Comparison of ENCODE assay signal across 1 cellular context in the genomic region with DNA sequence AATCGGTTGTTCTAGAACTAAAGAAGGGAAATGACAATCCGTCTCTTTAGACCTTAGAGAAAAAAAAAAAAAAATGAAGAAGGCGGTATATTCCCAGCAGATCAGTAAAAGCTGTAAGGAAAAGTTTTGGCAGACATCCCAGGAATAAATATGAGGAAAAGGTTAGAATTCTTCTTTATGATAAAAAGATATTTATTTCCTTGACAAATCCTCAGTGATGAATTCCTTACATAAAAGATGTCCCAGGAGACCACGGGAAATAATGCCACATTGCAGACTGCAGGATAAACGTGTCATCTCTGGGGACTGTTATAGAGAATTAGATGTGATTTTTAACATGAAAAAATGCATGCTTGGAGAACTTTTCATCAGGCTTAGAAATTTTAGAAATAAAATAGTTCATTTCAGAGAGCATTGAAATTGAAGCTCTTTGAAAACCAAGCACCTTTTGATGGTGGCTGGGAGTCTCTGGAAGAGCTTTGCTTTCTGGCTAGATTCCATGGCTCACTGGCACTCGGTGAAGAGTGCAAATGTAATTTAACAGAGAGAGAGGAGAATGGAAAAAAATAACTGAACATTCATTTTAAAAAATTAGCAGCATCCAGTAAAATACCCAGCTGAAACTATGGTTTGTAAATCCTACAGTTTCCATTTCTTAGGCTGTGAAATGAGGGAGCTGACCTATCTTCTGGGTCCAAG.
TF ChIP-seq lines count a peak whose summit lies in the region.

No MANE protein-coding gene starts in this region.

TF ChIP-seq in SK-N-SH, 30 proteins besides CTCF, POLR2A, EP300 and RAD21 (continued from another document):
- TF ChIP-seq, protein P1, sequence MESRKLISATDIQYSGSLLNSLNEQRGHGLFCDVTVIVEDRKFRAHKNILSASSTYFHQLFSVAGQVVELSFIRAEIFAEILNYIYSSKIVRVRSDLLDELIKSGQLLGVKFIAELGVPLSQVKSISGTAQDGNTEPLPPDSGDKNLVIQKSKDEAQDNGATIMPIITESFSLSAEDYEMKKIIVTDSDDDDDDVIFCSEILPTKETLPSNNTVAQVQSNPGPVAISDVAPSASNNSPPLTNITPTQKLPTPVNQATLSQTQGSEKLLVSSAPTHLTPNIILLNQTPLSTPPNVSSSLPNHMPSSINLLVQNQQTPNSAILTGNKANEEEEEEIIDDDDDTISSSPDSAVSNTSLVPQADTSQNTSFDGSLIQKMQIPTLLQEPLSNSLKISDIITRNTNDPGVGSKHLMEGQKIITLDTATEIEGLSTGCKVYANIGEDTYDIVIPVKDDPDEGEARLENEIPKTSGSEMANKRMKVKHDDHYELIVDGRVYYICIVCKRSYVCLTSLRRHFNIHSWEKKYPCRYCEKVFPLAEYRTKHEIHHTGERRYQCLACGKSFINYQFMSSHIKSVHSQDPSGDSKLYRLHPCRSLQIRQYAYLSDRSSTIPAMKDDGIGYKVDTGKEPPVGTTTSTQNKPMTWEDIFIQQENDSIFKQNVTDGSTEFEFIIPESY (IDR thresholded peaks at IDR 0.05; ENCODE audit: borderline replicate concordance, low read depth), result 0 out of 2 replicates have a peak, but pooled peaks have one; percentile 40
- TF ChIP-seq GATA2 (CRISPR knock-in tag; IDR thresholded peaks at IDR 0.05) (no peak), RXRA (IDR thresholded peaks at IDR 0.05; ENCODE audit: borderline replicate concordance, low read depth) (0 out of 2 replicates have a peak, but pooled peaks have one; percentile 5), CHD2 (IDR thresholded peaks at IDR 0.05; ENCODE audit: low read length, partially characterized antibody) (no peak), ELF1 (IDR thresholded peaks at IDR 0.05) (no peak), RFX5 (IDR thresholded peaks at IDR 0.05; ENCODE audit: low read length) (no peak), POLR2AphosphoS5 (IDR thresholded peaks at IDR 0.05; ENCODE audit: low read depth, low read length) (no peak), NRF1 (IDR thresholded peaks at IDR 0.05; ENCODE audit: low read depth, low read length) (no peak), SMC3 (IDR thresholded peaks at IDR 0.05; ENCODE audit: low read depth, low read length) (no peak), RCOR1 (IDR thresholded peaks at IDR 0.05; ENCODE audit: low read length) (no peak), TEAD4 (IDR thresholded peaks at IDR 0.05; ENCODE audit: borderline replicate concordance, insufficient read depth) (peak; percentile 24; the same call in 1 of the 2 replicates), NFIC (IDR thresholded peaks at IDR 0.05; ENCODE audit: borderline replicate concordance) (peak; percentile 43; the same call in 1 of the 2 replicates), EZH2phosphoT487 (IDR thresholded peaks at IDR 0.05; ENCODE audit: borderline replicate concordance, low read depth) (no peak), FOXJ3 (CRISPR knock-in tag; IDR thresholded peaks at IDR 0.05) (no peak), FOXM1 (IDR thresholded peaks at IDR 0.05; ENCODE audit: low read depth) (0 out of 2 replicates have a peak, but pooled peaks have one; percentile 29), MXI1 (IDR thresholded peaks at IDR 0.05; ENCODE audit: low read depth, low read length) (0 out of 2 replicates have a peak, but pooled peaks have one; percentile 3), GABPA (IDR thresholded peaks at IDR 0.05; ENCODE audit: low read depth) (no peak), JUND (IDR thresholded peaks at IDR 0.05) (no peak; the same call in 1 of the 2 replicates)
- TF ChIP-seq, protein P2, sequence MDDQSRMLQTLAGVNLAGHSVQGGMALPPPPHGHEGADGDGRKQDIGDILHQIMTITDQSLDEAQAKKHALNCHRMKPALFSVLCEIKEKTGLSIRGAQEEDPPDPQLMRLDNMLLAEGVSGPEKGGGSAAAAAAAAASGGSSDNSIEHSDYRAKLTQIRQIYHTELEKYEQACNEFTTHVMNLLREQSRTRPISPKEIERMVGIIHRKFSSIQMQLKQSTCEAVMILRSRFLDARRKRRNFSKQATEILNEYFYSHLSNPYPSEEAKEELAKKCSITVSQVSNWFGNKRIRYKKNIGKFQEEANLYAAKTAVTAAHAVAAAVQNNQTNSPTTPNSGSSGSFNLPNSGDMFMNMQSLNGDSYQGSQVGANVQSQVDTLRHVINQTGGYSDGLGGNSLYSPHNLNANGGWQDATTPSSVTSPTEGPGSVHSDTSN (IDR thresholded peaks at IDR 0.05), result peak; percentile 65
- TF ChIP-seq, protein P3, sequence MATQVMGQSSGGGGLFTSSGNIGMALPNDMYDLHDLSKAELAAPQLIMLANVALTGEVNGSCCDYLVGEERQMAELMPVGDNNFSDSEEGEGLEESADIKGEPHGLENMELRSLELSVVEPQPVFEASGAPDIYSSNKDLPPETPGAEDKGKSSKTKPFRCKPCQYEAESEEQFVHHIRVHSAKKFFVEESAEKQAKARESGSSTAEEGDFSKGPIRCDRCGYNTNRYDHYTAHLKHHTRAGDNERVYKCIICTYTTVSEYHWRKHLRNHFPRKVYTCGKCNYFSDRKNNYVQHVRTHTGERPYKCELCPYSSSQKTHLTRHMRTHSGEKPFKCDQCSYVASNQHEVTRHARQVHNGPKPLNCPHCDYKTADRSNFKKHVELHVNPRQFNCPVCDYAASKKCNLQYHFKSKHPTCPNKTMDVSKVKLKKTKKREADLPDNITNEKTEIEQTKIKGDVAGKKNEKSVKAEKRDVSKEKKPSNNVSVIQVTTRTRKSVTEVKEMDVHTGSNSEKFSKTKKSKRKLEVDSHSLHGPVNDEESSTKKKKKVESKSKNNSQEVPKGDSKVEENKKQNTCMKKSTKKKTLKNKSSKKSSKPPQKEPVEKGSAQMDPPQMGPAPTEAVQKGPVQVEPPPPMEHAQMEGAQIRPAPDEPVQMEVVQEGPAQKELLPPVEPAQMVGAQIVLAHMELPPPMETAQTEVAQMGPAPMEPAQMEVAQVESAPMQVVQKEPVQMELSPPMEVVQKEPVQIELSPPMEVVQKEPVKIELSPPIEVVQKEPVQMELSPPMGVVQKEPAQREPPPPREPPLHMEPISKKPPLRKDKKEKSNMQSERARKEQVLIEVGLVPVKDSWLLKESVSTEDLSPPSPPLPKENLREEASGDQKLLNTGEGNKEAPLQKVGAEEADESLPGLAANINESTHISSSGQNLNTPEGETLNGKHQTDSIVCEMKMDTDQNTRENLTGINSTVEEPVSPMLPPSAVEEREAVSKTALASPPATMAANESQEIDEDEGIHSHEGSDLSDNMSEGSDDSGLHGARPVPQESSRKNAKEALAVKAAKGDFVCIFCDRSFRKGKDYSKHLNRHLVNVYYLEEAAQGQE (IDR thresholded peaks at IDR 0.05; ENCODE audit: low read depth, low read length), result no peak
- TF ChIP-seq, protein P4, sequence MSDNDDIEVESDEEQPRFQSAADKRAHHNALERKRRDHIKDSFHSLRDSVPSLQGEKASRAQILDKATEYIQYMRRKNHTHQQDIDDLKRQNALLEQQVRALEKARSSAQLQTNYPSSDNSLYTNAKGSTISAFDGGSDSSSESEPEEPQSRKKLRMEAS (IDR thresholded peaks at IDR 0.05; ENCODE audit: low read depth), result no peak
- TF ChIP-seq, protein P5, sequence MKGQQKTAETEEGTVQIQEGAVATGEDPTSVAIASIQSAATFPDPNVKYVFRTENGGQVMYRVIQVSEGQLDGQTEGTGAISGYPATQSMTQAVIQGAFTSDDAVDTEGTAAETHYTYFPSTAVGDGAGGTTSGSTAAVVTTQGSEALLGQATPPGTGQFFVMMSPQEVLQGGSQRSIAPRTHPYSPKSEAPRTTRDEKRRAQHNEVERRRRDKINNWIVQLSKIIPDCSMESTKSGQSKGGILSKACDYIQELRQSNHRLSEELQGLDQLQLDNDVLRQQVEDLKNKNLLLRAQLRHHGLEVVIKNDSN (IDR thresholded peaks at IDR 0.05; ENCODE audit: borderline replicate concordance, low read depth), result no peak
- TF ChIP-seq, protein P6, sequence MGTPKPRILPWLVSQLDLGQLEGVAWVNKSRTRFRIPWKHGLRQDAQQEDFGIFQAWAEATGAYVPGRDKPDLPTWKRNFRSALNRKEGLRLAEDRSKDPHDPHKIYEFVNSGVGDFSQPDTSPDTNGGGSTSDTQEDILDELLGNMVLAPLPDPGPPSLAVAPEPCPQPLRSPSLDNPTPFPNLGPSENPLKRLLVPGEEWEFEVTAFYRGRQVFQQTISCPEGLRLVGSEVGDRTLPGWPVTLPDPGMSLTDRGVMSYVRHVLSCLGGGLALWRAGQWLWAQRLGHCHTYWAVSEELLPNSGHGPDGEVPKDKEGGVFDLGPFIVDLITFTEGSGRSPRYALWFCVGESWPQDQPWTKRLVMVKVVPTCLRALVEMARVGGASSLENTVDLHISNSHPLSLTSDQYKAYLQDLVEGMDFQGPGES (IDR thresholded peaks at IDR 0.05; ENCODE audit: low read depth, low read length), result no peak
